In genomic region chr5:13783731-13784130, GRCh38 we compare ENCODE assay signal across 21 cellular contexts.
A peak's percentile ranks its signal among the peaks of the same experiment; 100 is the strongest.
DNase-seq lines count a peak whose midpoint lies in the region; ATAC-seq and TF ChIP-seq lines count a peak whose summit lies in the region.
"Had no signal": no experiment of that assay in that cellular context is flagged by ENCODE, and none has a peak within 500 bp of the region (broad histone marks: within the 10 kb centered on the region; RNA-seq: fewer than 3 reads in every experiment).

No MANE protein-coding gene starts in this region.

- TF ChIP-seq CTCF in AG09319 (IDR thresholded peaks at IDR 0.05; ENCODE audit: low read depth, low read length): no peak
- no peak for TF ChIP-seq CTCF in dorsolateral prefrontal cortex (IDR thresholded peaks at IDR 0.05 in 54 of 56, conservative IDR thresholded peaks at IDR 0.05 in 2 of 56; ENCODE audit: low read depth in 1 of 56, partially characterized antibody in 56 of 56)

- intact Hi-C loops in dorsolateral prefrontal cortex (cut with DNase I): loop anchor here in 1 of 2 donors (5.0 kb wide), 1 partner anchor 191 kb away; no protein-coding TSS in a partner anchor

- no peaks in the 10 kb centered on the region for H3K27me3 ChIP-seq in dorsolateral prefrontal cortex

- DNase-seq in AG09319 (ENCODE audit: extremely low read depth, low read depth) (peak; percentile 31), GM04504 (ENCODE audit: low read depth) (peak; percentile 27), dorsolateral prefrontal cortex (peak in 9 of 10 donors; percentile 7 to 76 (median 56)), middle frontal gyrus (ENCODE audit: extremely low spot score, low spot score) (peak; percentile 33), COR-L47 (lab: John Stamatoyannopoulos, UW) (no peak), SKM-1 (lab: John Stamatoyannopoulos, UW; ENCODE audit: unreplicated experiment) (no peak)
- DNase-seq: CD4-positive, CD25-positive, alpha-beta regulatory T cell; DMS53; IMR-90; Karpas-422; MM.1S; NCI-H1092 treated with DMSO at 0.1 percent for 48 hours; NCI-H1694 treated with DMSO at 0.1 percent for 48 hours; NCI-H2107; NCI-H345; NCI-H526; SHP77; SK-N-SH had no signal

- peak overlapping the region in 21 of 59 donors; percentile 8 to 84 (median 64) for H3K27ac ChIP-seq in dorsolateral prefrontal cortex
- H3K27ac ChIP-seq: A549 had no signal

- H3K4me3 ChIP-seq in dorsolateral prefrontal cortex: no peak overlapping the region
- H3K4me3 ChIP-seq: A549 had no signal

- ATAC-seq in HG02610 (IDR thresholded peaks at IDR 0.05; ENCODE audit: unreplicated experiment): no peak
- ATAC-seq in GM18873 (IDR thresholded peaks at IDR 0.05; ENCODE audit: low FRiP score, unreplicated experiment): no peak
- ATAC-seq: A549 had no signal

Comparison
In these comparisons a context has a peak if more than half of its experiments do, and no peak if none do; other contexts are left out.
1. DNase-seq: peak in AG09319 (single experiment), GM04504 (single experiment), dorsolateral prefrontal cortex (9 of 10) and middle frontal gyrus (single experiment); none in COR-L47 (single experiment) and SKM-1 (single experiment).